7 cellular contexts compared by ENCODE assay signal in genomic region chr22:20916916-20917810, GRCh38. TPM values are rescaled to one million over a fixed set of nuclear protein-coding genes. Genes with fewer than 3 reads are reported as not detected.
A peak's percentile ranks its signal among the peaks of the same experiment; 100 is the strongest.
DNase-seq lines count a peak whose midpoint lies in the region; ATAC-seq, FAIRE-seq and TF ChIP-seq lines count a peak whose summit lies in the region.

CRKL (plus strand) TSS chr22:20917407; CDS start chr22:20917935, 528 bp downstream.

- H3K4me1 ChIP-seq in astrocyte (ENCODE audit: insufficient read depth, low read length) (peaks cover 15% of the 10 kb centered on the region), hepatocyte (ENCODE audit: insufficient read depth) (peaks cover 11% of the 10 kb centered on the region)

- no peak for FAIRE-seq in astrocyte (lab: Jason Lieb, UNC)

- peak; percentile 93 to 95 for DNase-seq in NCI-H1930 (lab: John Stamatoyannopoulos, UW)
- peak; percentile 97 for DNase-seq in T-helper 2 cell treated with Interferon-gamma antibody and Interleukin-4, amounts not matched to agents 5 μg/mL and 100 μg/mL, for 36 hours (ENCODE audit: low spot score)
- DNase-seq in astrocyte (ENCODE audit: low read depth): peak; percentile 88
- peak; percentile 99 for DNase-seq in hepatocyte (ENCODE audit: low spot score)
- peak; percentile 99 for DNase-seq in retina

- H3K27me3 ChIP-seq in astrocyte (ENCODE audit: insufficient read depth, low read length) (no peaks in the 10 kb centered on the region), hepatocyte (no peaks in the 10 kb centered on the region)

- WGBS in hepatocyte (ENCODE audit: low lambda C conversion rate, missing lambda C conversion rate): under 1% methylated on average over 79 of the region's 92 CpGs

- peak within 1 kb of the TSS; percentile 99 for H3K4me3 Mint-ChIP-seq in T-helper 2 cell treated with Interferon-gamma antibody and Interleukin-4, amounts not matched to agents 5 μg/mL and 100 μg/mL, for 36 hours
- peak within 1 kb of the TSS; percentile 97 for H3K4me3 Mint-ChIP-seq in astrocyte (ENCODE audit: unreplicated experiment)

- ATAC-seq in GM18505 (IDR thresholded peaks at IDR 0.05; ENCODE audit: unreplicated experiment) (peak; percentile 90), HG02973 (IDR thresholded peaks at IDR 0.05; ENCODE audit: unreplicated experiment) (peak; percentile 93)

- peaks cover 40% of the 10 kb centered on the region for H4K20me1 ChIP-seq in astrocyte (ENCODE audit: insufficient read depth, low read length)
- H4K20me1 ChIP-seq in hepatocyte (ENCODE audit: insufficient read depth, poor library complexity, severe bottlenecking): peaks cover 42% of the 10 kb centered on the region

- H3K27ac Mint-ChIP-seq in T-helper 2 cell treated with Interferon-gamma antibody and Interleukin-4, amounts not matched to agents 5 μg/mL and 100 μg/mL, for 36 hours: peak within 1 kb of the TSS; percentile 92
- H3K27ac Mint-ChIP-seq in astrocyte (ENCODE audit: unreplicated experiment): peak within 1 kb of the TSS; percentile 94

- H3K4me2 ChIP-seq in astrocyte (ENCODE audit: low read length) (peak within 1 kb of the TSS; percentile 88), hepatocyte (peak within 1 kb of the TSS; percentile 95)

- peak; percentile 62 for TF ChIP-seq POLR2A in GM18505 (IDR thresholded peaks at IDR 0.05; ENCODE audit: borderline replicate concordance, extremely low read depth, insufficient read depth, insufficient read length)

- H3K9me3 ChIP-seq in astrocyte (ENCODE audit: insufficient read depth, low read depth, low read length) (no peaks in the 10 kb centered on the region), hepatocyte (ENCODE audit: low read depth) (no peaks in the 10 kb centered on the region)

- H3K79me2 ChIP-seq in astrocyte (ENCODE audit: insufficient read depth, low read length) (peaks cover 49% of the 10 kb centered on the region), hepatocyte (peaks cover 48% of the 10 kb centered on the region)

- H3K9ac ChIP-seq in astrocyte (ENCODE audit: low read length): peak within 1 kb of the TSS; percentile 86

- H3K9me2 ChIP-seq in hepatocyte (replicated peaks; ENCODE audit: insufficient read depth): no peaks in the 10 kb centered on the region

- no peaks in the 10 kb centered on the region for H3K36me3 ChIP-seq in astrocyte (ENCODE audit: insufficient read depth, low read length)
- no peaks in the 10 kb centered on the region for H3K36me3 ChIP-seq in hepatocyte (replicated peaks; ENCODE audit: insufficient read depth, low read depth)

- peaks cover 26% of the 10 kb centered on the region for H3K4me1 Mint-ChIP-seq in T-helper 2 cell treated with Interferon-gamma antibody and Interleukin-4, amounts not matched to agents 5 μg/mL and 100 μg/mL, for 36 hours (ENCODE audit: low read depth)
- peaks cover 12% of the 10 kb centered on the region for H3K4me1 Mint-ChIP-seq in astrocyte (ENCODE audit: low read depth, unreplicated experiment)

- peak within 1 kb of the TSS; percentile 95 for H2AFZ ChIP-seq in astrocyte (ENCODE audit: low read depth, low read length)
- peak within 1 kb of the TSS; percentile 68 for H2AFZ ChIP-seq in hepatocyte

- no peaks in the 10 kb centered on the region for H3K27me3 Mint-ChIP-seq in T-helper 2 cell treated with Interferon-gamma antibody and Interleukin-4, amounts not matched to agents 5 μg/mL and 100 μg/mL, for 36 hours (ENCODE audit: low read depth)
- no peaks in the 10 kb centered on the region for H3K27me3 Mint-ChIP-seq in astrocyte (ENCODE audit: low read depth, unreplicated experiment)

- peak within 1 kb of the TSS; percentile 87 for H3K4me3 ChIP-seq in astrocyte (ENCODE audit: insufficient read depth, low read depth, low read length)
- peak within 1 kb of the TSS; percentile 94 for H3K4me3 ChIP-seq in hepatocyte

- peaks cover 22% of the 10 kb centered on the region for H3K36me3 Mint-ChIP-seq in T-helper 2 cell treated with Interferon-gamma antibody and Interleukin-4, amounts not matched to agents 5 μg/mL and 100 μg/mL, for 36 hours (ENCODE audit: low read depth)
- peaks cover 2% of the 10 kb centered on the region for H3K36me3 Mint-ChIP-seq in astrocyte (ENCODE audit: low read depth, unreplicated experiment)

- peak within 1 kb of the TSS; percentile 88 for H3K27ac ChIP-seq in astrocyte (ENCODE audit: low read depth, low read length)
- H3K27ac ChIP-seq in hepatocyte: peak within 1 kb of the TSS; percentile 95

- no peaks in the 10 kb centered on the region for H3K9me3 Mint-ChIP-seq in T-helper 2 cell treated with Interferon-gamma antibody and Interleukin-4, amounts not matched to agents 5 μg/mL and 100 μg/mL, for 36 hours
- H3K9me3 Mint-ChIP-seq in astrocyte (ENCODE audit: unreplicated experiment): no peaks in the 10 kb centered on the region

- TF ChIP-seq CTCF in astrocyte (IDR thresholded peaks at IDR 0.05; ENCODE audit: insufficient read depth, low read depth, low read length) (peak; percentile 83), hepatocyte (IDR thresholded peaks at IDR 0.05; ENCODE audit: poor library complexity) (peak; percentile 97)

RNA-seq across cellular contexts. Expression of gene CRKL, which starts in this region (rescaled TPM):
- total RNA-seq in astrocyte (59.5 and 63.0 TPM in 2 replicates), hepatocyte (46.5 and 49.2 TPM in 2 replicates)
- 30.7 and 31.8 TPM in 2 replicates for polyA plus RNA-seq in hepatocyte

Comparison
In these comparisons a context has a peak if more than half of its experiments do, and no peak if none do; other contexts are left out.
1. Peak in every context shown above with its lines: DNase-seq, ATAC-seq, H3K4me3 ChIP-seq and H3K27ac ChIP-seq.